ENCODE assay signal across 28 cellular contexts in genomic region chr21:40757366-40757765, GRCh38.
"Had no signal": no experiment of that assay in that cellular context is flagged by ENCODE, and none has a peak within 500 bp of the region (broad histone marks: within the 10 kb centered on the region; RNA-seq: fewer than 3 reads in every experiment).

No MANE protein-coding gene starts in this region.

- H3K9me3 Mint-ChIP-seq: stimulated activated naive CD8-positive, alpha-beta T cell treated with anti-CD3 and anti-CD28 coated beads, Interleukin-15, Interleukin-2, amounts not matched to agents 100 ng/mL and 50 ng/mL, for 24 hours; type B pancreatic cell had no signal

- H3K4me3 Mint-ChIP-seq: stimulated activated effector memory CD8-positive, alpha-beta T cell treated with anti-CD3 and anti-CD28 coated beads, Interleukin-12 subunit alpha, Interleukin-12 subunit beta, amount 100 ng/mL, for 72 hours; stimulated activated memory B cell treated with anti-CD40 and anti-IgM and Interleukin-4, amounts not matched to agents 10 μg/mL and 1 μg/mL and 100 μg/mL, for 72 hours; stimulated activated naive B cell treated with anti-CD40 and anti-IgM and Interleukin-4, amounts not matched to agents 10 μg/mL and 1 μg/mL and 100 μg/mL, for 72 hours; stimulated activated naive CD8-positive, alpha-beta T cell treated with anti-CD3 and anti-CD28 coated beads, Interleukin-15, amount 100 ng/mL, for 72 hours; stimulated activated naive CD8-positive, alpha-beta T cell treated with anti-CD3 and anti-CD28 coated beads, Interleukin-15, Interleukin-2, amounts not matched to agents 100 ng/mL and 50 ng/mL, for 24 hours; type B pancreatic cell had no signal

- H3K4me1 ChIP-seq: stomach, suprapubic skin, testis, thyroid gland, tibial artery, tibial nerve, transverse colon, upper lobe of left lung, upper lobe of right lung, uterus, vagina had no signal

- H3K4me1 Mint-ChIP-seq: stimulated activated effector memory CD8-positive, alpha-beta T cell treated with anti-CD3 and anti-CD28 coated beads, Interleukin-12 subunit alpha, Interleukin-12 subunit beta, amount 100 ng/mL, for 72 hours; stimulated activated memory B cell treated with anti-CD40 and anti-IgM and Interleukin-4, amounts not matched to agents 10 μg/mL and 1 μg/mL and 100 μg/mL, for 72 hours; stimulated activated naive B cell treated with anti-CD40 and anti-IgM and Interleukin-4, amounts not matched to agents 10 μg/mL and 1 μg/mL and 100 μg/mL, for 72 hours; stimulated activated naive CD8-positive, alpha-beta T cell treated with anti-CD3 and anti-CD28 coated beads, Interleukin-15, amount 100 ng/mL, for 72 hours had no signal

- H3K36me3 ChIP-seq: stomach, suprapubic skin, thoracic aorta, thyroid gland, tibial artery, tibial nerve, transverse colon, upper lobe of left lung, upper lobe of right lung, uterus, vagina had no signal

- H3K9me3 ChIP-seq: stomach, suprapubic skin, testis, thoracic aorta, thyroid gland, tibial artery, transverse colon, upper lobe of left lung, upper lobe of right lung, uterus, vagina had no signal

- H3K27me3 Mint-ChIP-seq: stimulated activated memory B cell treated with anti-CD40 and anti-IgM and Interleukin-4, amounts not matched to agents 10 μg/mL and 1 μg/mL and 100 μg/mL, for 72 hours; stimulated activated naive B cell treated with anti-CD40 and anti-IgM and Interleukin-4, amounts not matched to agents 10 μg/mL and 1 μg/mL and 100 μg/mL, for 72 hours had no signal

- H3K4me3 ChIP-seq: stomach, suprapubic skin, testis, thoracic aorta, thyroid gland, tibial artery, tibial nerve, transverse colon, upper lobe of left lung, upper lobe of right lung, uterus, vagina had no signal

- H3K27ac ChIP-seq: stomach, suprapubic skin, testis, thoracic aorta, thyroid gland, tibial artery, tibial nerve, transverse colon, upper lobe of left lung, upper lobe of right lung, uterus, vagina had no signal

- H3K36me3 Mint-ChIP-seq: stimulated activated effector memory CD8-positive, alpha-beta T cell treated with anti-CD3 and anti-CD28 coated beads, Interleukin-12 subunit alpha, Interleukin-12 subunit beta, amount 100 ng/mL, for 72 hours; stimulated activated memory B cell treated with anti-CD40 and anti-IgM and Interleukin-4, amounts not matched to agents 10 μg/mL and 1 μg/mL and 100 μg/mL, for 72 hours; stimulated activated naive B cell treated with anti-CD40 and anti-IgM and Interleukin-4, amounts not matched to agents 10 μg/mL and 1 μg/mL and 100 μg/mL, for 72 hours; type B pancreatic cell had no signal

- H3K27me3 ChIP-seq: suprapubic skin, testis, thyroid gland, tibial artery, tibial nerve, transverse colon, upper lobe of left lung, upper lobe of right lung, uterus, vagina had no signal

- ATAC-seq: stimulated activated effector memory CD8-positive, alpha-beta T cell treated with anti-CD3 and anti-CD28 coated beads, Interleukin-12 subunit alpha, Interleukin-12 subunit beta, amount 100 ng/mL, for 72 hours; stimulated activated memory B cell treated with anti-CD40 and anti-IgM and Interleukin-4, amounts not matched to agents 10 μg/mL and 1 μg/mL and 100 μg/mL, for 72 hours; stimulated activated naive B cell treated with anti-CD40 and anti-IgM and Interleukin-4, amounts not matched to agents 10 μg/mL and 1 μg/mL and 100 μg/mL, for 72 hours; stimulated activated naive CD8-positive, alpha-beta T cell treated with anti-CD3 and anti-CD28 coated beads, Interleukin-15, amount 100 ng/mL, for 72 hours; stimulated activated naive CD8-positive, alpha-beta T cell treated with anti-CD3 and anti-CD28 coated beads, Interleukin-15, Interleukin-2, amounts not matched to agents 100 U/mL and 50 U/mL, for 24 hours; upper lobe of right lung had no signal

- H3K27ac Mint-ChIP-seq: stimulated activated effector memory CD8-positive, alpha-beta T cell treated with anti-CD3 and anti-CD28 coated beads, Interleukin-12 subunit alpha, Interleukin-12 subunit beta, amount 100 ng/mL, for 72 hours; stimulated activated memory B cell treated with anti-CD40 and anti-IgM and Interleukin-4, amounts not matched to agents 10 μg/mL and 1 μg/mL and 100 μg/mL, for 72 hours; stimulated activated naive B cell treated with anti-CD40 and anti-IgM and Interleukin-4, amounts not matched to agents 10 μg/mL and 1 μg/mL and 100 μg/mL, for 72 hours; stimulated activated naive CD8-positive, alpha-beta T cell treated with anti-CD3 and anti-CD28 coated beads, Interleukin-15, amount 100 ng/mL, for 72 hours; stimulated activated naive CD8-positive, alpha-beta T cell treated with anti-CD3 and anti-CD28 coated beads, Interleukin-15, Interleukin-2, amounts not matched to agents 100 ng/mL and 50 ng/mL, for 24 hours; type B pancreatic cell had no signal

- DNase-seq: stimulated activated CD4-positive, alpha-beta T cell treated with anti-CD3 and anti-CD28 coated beads, Interleukin-2, amount 100 ng/mL, for 48 hours; stimulated activated CD4-positive, alpha-beta T cell treated with anti-CD3 and anti-CD28 coated beads, Interleukin-4, amount 100 ng/mL, for 1 hour; stimulated activated CD4-positive, alpha-beta T cell treated with anti-CD3 and anti-CD28 coated beads, Interleukin-4, amount 100 ng/mL, for 24 hours; stimulated activated CD4-positive, alpha-beta T cell treated with anti-CD3 and anti-CD28 coated beads, Interleukin-4, amount 100 ng/mL, for 4 hours; stimulated activated CD8-positive, alpha-beta memory T cell treated with anti-CD3 and anti-CD28 coated beads, Interleukin-4, amount 100 ng/mL, for 48 hours; stimulated activated naive B cell treated with anti-CD40 and anti-IgM and Interleukin-4, amounts not matched to agents 10 μg/mL and 1 μg/mL and 100 μg/mL, for 72 hours; stimulated activated naive CD4-positive, alpha-beta T cell; stimulated activated naive CD4-positive, alpha-beta T cell treated with Interleukin-2 at 50 U/mL for 16 hours; stimulated activated naive CD8-positive, alpha-beta T cell treated with anti-CD3 and anti-CD28 coated beads, Interleukin-15, amount 100 ng/mL, for 72 hours; stimulated activated naive CD8-positive, alpha-beta T cell treated with anti-CD3 and anti-CD28 coated beads, Interleukin-15, Interleukin-2, amounts not matched to agents 100 U/mL and 50 U/mL, for 24 hours; stomach; substantia nigra; testis; thyroid gland; tibial artery; transverse colon; trophoblast cell; upper lobe of left lung; upper lobe of right lung; uterus had no signal
